Comparison of ENCODE assay signal across 16 cellular contexts in the genomic region with DNA sequence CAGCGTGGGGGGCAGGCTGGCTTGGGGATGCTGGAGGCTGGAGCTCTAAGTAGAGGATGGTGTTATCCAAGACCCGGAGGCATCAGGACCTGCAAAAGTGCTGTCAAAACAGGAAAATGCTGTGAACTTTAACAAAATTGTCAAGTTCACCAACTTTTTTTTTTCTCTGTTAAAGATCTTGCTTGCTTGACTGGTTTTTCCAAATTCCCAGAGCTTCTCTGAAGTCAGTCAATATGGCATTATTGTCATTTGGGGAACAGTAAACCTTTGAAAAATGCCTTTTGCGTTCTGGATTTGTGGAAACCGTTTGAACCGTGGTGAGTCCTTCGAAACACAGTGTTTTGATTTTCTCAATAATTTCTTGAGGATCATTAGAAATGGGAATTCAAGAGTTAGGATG.
DNase-seq lines count a peak whose midpoint lies in the region; TF ChIP-seq lines count a peak whose summit lies in the region.
"Had no signal": no experiment of that assay in that cellular context is flagged by ENCODE, and none has a peak within 500 bp of the region (broad histone marks: within the 10 kb centered on the region; RNA-seq: fewer than 3 reads in every experiment).

No MANE protein-coding gene starts in this region.

- DNase-seq in Karpas-422 (peak; percentile 26), SJCRH30 (peak in 1 of 2 experiments; percentile 30), NCI-H1105 (lab: John Stamatoyannopoulos, UW) (no peak), vagina (ENCODE audit: extremely low spot score in 2 of 2) (no peak), substantia nigra (lab: John Stamatoyannopoulos, UW) (no peak)
- DNase-seq: 8988T; ACHN; BE2C; C1 segment of cervical spinal cord; Caco-2; Calu3; CD4-positive, alpha-beta T cell; CD8-positive, alpha-beta T cell; DMS79 treated with DMSO at 0.1 percent for 48 hours; GF-D8 had no signal

- no peak overlapping the region for H2AFZ ChIP-seq in Karpas-422 (ENCODE audit: low read length)

- H3K36me3 ChIP-seq in Karpas-422 (ENCODE audit: insufficient read depth, low read length), result no peaks in the 10 kb centered on the region
- H3K36me3 ChIP-seq in SJCRH30, result peaks cover 10% of the 10 kb centered on the region
- H3K36me3 ChIP-seq in vagina, result no peaks in the 10 kb centered on the region
- H3K36me3 ChIP-seq: BE2C, BLaER1 had no signal

- H3K4me3 ChIP-seq in Karpas-422 (ENCODE audit: low read length) (no peak overlapping the region), SJCRH30 (peak overlapping the region; percentile 62), vagina (no peak overlapping the region)
- H3K4me3 ChIP-seq: BLaER1 had no signal

- H3K27ac ChIP-seq in Karpas-422 (ENCODE audit: low read length), result no peak overlapping the region
- H3K27ac ChIP-seq in SJCRH30, result no peak overlapping the region
- H3K27ac ChIP-seq in vagina, result no peak overlapping the region
- no peak overlapping the region for H3K27ac ChIP-seq in substantia nigra (ENCODE audit: low read depth, low read length, poor library complexity, severe bottlenecking)
- H3K27ac ChIP-seq: BLaER1 had no signal

- TF ChIP-seq CTCF in vagina (IDR thresholded peaks at IDR 0.05), result no peak

- no peak overlapping the region for H3K4me2 ChIP-seq in Karpas-422 (ENCODE audit: low read depth, low read length, poor library complexity, severe bottlenecking)
- H3K4me2 ChIP-seq: BLaER1 had no signal

- H3K27me3 ChIP-seq in Karpas-422 (ENCODE audit: low read length) (no peaks in the 10 kb centered on the region), SJCRH30 (no peaks in the 10 kb centered on the region), vagina (no peaks in the 10 kb centered on the region)
- H3K27me3 ChIP-seq: BE2C, BLaER1 had no signal

- TF ChIP-seq POLR2A in vagina (IDR thresholded peaks at IDR 0.05), result no peak

- intact Hi-C loops in vagina (cut with DNase I), result no loop called here

- H3K4me1 ChIP-seq in Karpas-422 (ENCODE audit: low read length) (no peaks in the 10 kb centered on the region), SJCRH30 (peaks cover 10% of the 10 kb centered on the region), vagina (no peaks in the 10 kb centered on the region)
- H3K4me1 ChIP-seq: BE2C, Caco-2 had no signal

- no peak overlapping the region for H3K9ac ChIP-seq in Karpas-422 (ENCODE audit: low read length)
- H3K9ac ChIP-seq: BLaER1 had no signal

- H4K20me1 ChIP-seq in Karpas-422 (ENCODE audit: insufficient read depth, low read depth, low read length), result no peaks in the 10 kb centered on the region
- H4K20me1 ChIP-seq: BLaER1 had no signal

- H3K9me2 ChIP-seq in Karpas-422 (replicated peaks; ENCODE audit: insufficient read depth, low read length), result no peaks in the 10 kb centered on the region

- H3K9me3 ChIP-seq in Karpas-422 (ENCODE audit: low read length) (no peaks in the 10 kb centered on the region), SJCRH30 (replicated peaks) (no peaks in the 10 kb centered on the region), vagina (no peaks in the 10 kb centered on the region)
- H3K9me3 ChIP-seq: BE2C, BLaER1, Caco-2 had no signal

- H3K79me2 ChIP-seq in Karpas-422 (ENCODE audit: low read length), result no peaks in the 10 kb centered on the region
